ENCODE assay signal across 33 cellular contexts in the genomic region with DNA sequence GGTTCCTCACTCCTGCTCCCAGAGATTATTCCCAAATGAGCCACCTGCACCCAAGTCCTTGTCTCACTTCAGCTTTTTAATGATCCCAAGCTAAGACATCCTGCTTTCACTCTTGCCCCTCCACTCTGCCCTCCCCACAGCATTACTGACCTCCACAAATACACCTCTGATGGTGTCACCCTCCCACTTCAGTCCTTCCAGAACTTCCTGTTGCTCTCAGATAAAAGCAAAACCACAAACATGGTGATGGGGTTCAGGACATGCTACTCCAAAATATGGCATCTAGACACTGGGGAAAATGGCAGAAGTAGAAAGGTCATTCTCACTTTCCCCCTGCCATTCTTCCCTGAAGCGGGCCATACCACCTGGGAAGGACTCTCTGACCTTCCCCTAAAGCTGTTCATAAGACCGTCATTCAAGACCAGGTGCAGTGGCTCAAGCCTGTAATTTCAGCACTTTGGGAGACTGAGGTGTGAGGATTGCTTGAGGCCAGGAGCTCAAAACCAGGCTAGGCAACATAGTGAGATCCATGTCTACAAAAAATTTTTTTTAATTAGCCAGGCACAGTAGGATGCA.
"Had no signal": no experiment of that assay in that cellular context is flagged by ENCODE, and none has a peak within 500 bp of the region (broad histone marks: within the 10 kb centered on the region; RNA-seq: fewer than 3 reads in every experiment).

No MANE protein-coding gene starts in this region.

- H3K4me3 Mint-ChIP-seq: activated B cell treated with CpG ODN at 0.5 μM for 24 hours; activated CD4-positive, alpha-beta memory T cell treated with anti-CD3 and anti-CD28 coated beads for 36 hours; activated naive CD4-positive, alpha-beta T cell treated with anti-CD3 and anti-CD28 coated beads, Interleukin-2, amount 10 ng/mL, durations not matched to agents 7 days and 5 days; activated naive CD8-positive, alpha-beta T cell; activated naive CD8-positive, alpha-beta T cell treated with anti-CD3 and anti-CD28 coated beads, Interleukin-2, amount 50 U/mL, for 24 hours; central memory CD8-positive, alpha-beta T cell; T-cell; T-helper 17 cell had no signal

- H3K4me1 Mint-ChIP-seq: activated B cell treated with CpG ODN at 0.5 μM for 24 hours; activated naive CD4-positive, alpha-beta T cell treated with anti-CD3 and anti-CD28 coated beads, Interleukin-2, amount 10 ng/mL, durations not matched to agents 7 days and 5 days; activated naive CD8-positive, alpha-beta T cell treated with anti-CD3 and anti-CD28 coated beads, Interleukin-2, amount 50 U/mL, for 24 hours; central memory CD8-positive, alpha-beta T cell; T-cell; T-helper 17 cell had no signal

- ATAC-seq: activated naive CD8-positive, alpha-beta T cell treated with anti-CD3 and anti-CD28 coated beads, Interleukin-2, amount 50 U/mL, for 24 hours; PC-3; Right ventricle myocardium inferior; SK-N-SH treated with all-trans-retinoic acid at 6 μM for 48 hours; T-cell; T-helper 17 cell had no signal

- DNase-seq: activated B cell treated with CpG ODN at 0.5 μM for 24 hours; activated CD4-positive, alpha-beta memory T cell treated with anti-CD3 and anti-CD28 coated beads for 36 hours; activated CD4-positive, alpha-beta T cell treated with anti-CD3 and anti-CD28 coated beads for 4 hours; activated CD4-positive, alpha-beta T cell treated with anti-CD3 and anti-CD28 coated beads, Interleukin-2, amount 50 U/mL, for 1 hour; activated CD4-positive, CD25-positive, alpha-beta regulatory T cell treated with anti-CD3 and anti-CD28 coated beads, Interleukin-2, amount 50 U/mL, for 72 hours; activated CD8-positive, alpha-beta memory T cell treated with anti-CD3 and anti-CD28 coated beads, Interleukin-2, amount 50 U/mL, for 4 hours; activated effector memory CD4-positive, alpha-beta T cell treated with Interleukin-2 at 50 U/mL for 16 hours; activated naive CD4-positive, alpha-beta T cell treated with anti-CD3 and anti-CD28 coated beads, Interleukin-2, amount 10 ng/mL, durations not matched to agents 7 days and 5 days; activated naive CD8-positive, alpha-beta T cell treated with anti-CD3 and anti-CD28 coated beads, Interleukin-2, amount 50 U/mL, for 24 hours; activated T-cell treated with anti-CD3 and anti-CD28 coated beads for 4 hours; activated T-cell treated with anti-CD3 and anti-CD28 coated beads, Interleukin-2, amount 50 U/mL, for 48 hours; aorta; brain microvascular endothelial cell; MM.1S; MV-4-11; NCI-H1092; NCI-H1436 treated with DMSO at 0.1 percent for 48 hours; NCI-H1694 treated with DMSO at 0.1 percent for 48 hours; NCI-H2029; NCI-H345; NCI-H524 treated with DMSO at 0.1 percent for 48 hours; PC-3; SIG-M5; T-cell; T-helper 17 cell; T-helper 9 cell had no signal

- H3K36me3 Mint-ChIP-seq: activated naive CD4-positive, alpha-beta T cell treated with anti-CD3 and anti-CD28 coated beads, Interleukin-2, amount 10 ng/mL, durations not matched to agents 7 days and 5 days; activated naive CD8-positive, alpha-beta T cell; T-cell had no signal

- H3K27ac Mint-ChIP-seq: activated B cell treated with CpG ODN at 0.5 μM for 24 hours; activated CD4-positive, alpha-beta memory T cell treated with anti-CD3 and anti-CD28 coated beads for 36 hours; activated naive CD4-positive, alpha-beta T cell treated with anti-CD3 and anti-CD28 coated beads, Interleukin-2, amount 10 ng/mL, durations not matched to agents 7 days and 5 days; activated naive CD8-positive, alpha-beta T cell; activated naive CD8-positive, alpha-beta T cell treated with anti-CD3 and anti-CD28 coated beads, Interleukin-2, amount 50 U/mL, for 24 hours; T-cell; T-helper 17 cell had no signal

- H3K27ac ChIP-seq: brain microvascular endothelial cell, KMS-11, RWPE1 had no signal

- H3K27me3 ChIP-seq: brain microvascular endothelial cell had no signal

- H3K9ac ChIP-seq: KMS-11 had no signal

- H3K36me3 ChIP-seq: brain microvascular endothelial cell had no signal

- FAIRE-seq: RCC 7860 had no signal

- H3K4me2 ChIP-seq: KMS-11 had no signal
